1 cellular context compared by ENCODE assay signal in genomic region chr1:226728448-226728847, GRCh38.
TF ChIP-seq lines count a peak whose summit lies in the region.

No MANE protein-coding gene starts in this region.

TF ChIP-seq in H1, 55 proteins besides CTCF, POLR2A, EP300 and RAD21:
- no peak for TF ChIP-seq SIN3A (conservative IDR thresholded peaks at IDR 0.05 in 1 of 2, IDR thresholded peaks at IDR 0.05 in 1 of 2; ENCODE audit: low read depth in 1 of 2, low read length in 2 of 2)
